Comparison of ENCODE assay signal across 19 cellular contexts in genomic region chr3:10426346-10427233, GRCh38.
A peak's percentile ranks its signal among the peaks of the same experiment; 100 is the strongest.
DNase-seq lines count a peak whose midpoint lies in the region; ATAC-seq and TF ChIP-seq lines count a peak whose summit lies in the region.
"Had no signal": no experiment of that assay in that cellular context is flagged by ENCODE, and none has a peak within 500 bp of the region (broad histone marks: within the 10 kb centered on the region; RNA-seq: fewer than 3 reads in every experiment).

No MANE protein-coding gene starts in this region.

- H3K4me1 Mint-ChIP-seq in stimulated activated effector memory CD8-positive, alpha-beta T cell treated with anti-CD3 and anti-CD28 coated beads, Interleukin-12 subunit alpha, Interleukin-12 subunit beta, amount 100 ng/mL, for 72 hours = no peaks in the 10 kb centered on the region

- H3K4me3 ChIP-seq in fibroblast of mammary gland (ENCODE audit: control insufficient read depth, low read depth, low read length) = no peak overlapping the region
- H3K4me3 ChIP-seq: GM12878 had no signal

- peak; percentile 11 for DNase-seq in SKM-1 treated with dmso at 0.1 percent for 144 hours (lab: John Stamatoyannopoulos, UW; ENCODE audit: unreplicated experiment)
- no peak for DNase-seq in SKM-1 (lab: John Stamatoyannopoulos, UW; ENCODE audit: unreplicated experiment)
- DNase-seq in NOMO-1 treated with dmso at 0.1 percent for 144 hours (lab: John Stamatoyannopoulos, UW; ENCODE audit: unreplicated experiment) = peak; percentile 42
- peak; percentile 24 for DNase-seq in fibroblast of mammary gland (ENCODE audit: low read depth)
- DNase-seq in stimulated activated effector memory CD8-positive, alpha-beta T cell treated with anti-CD3 and anti-CD28 coated beads, Interleukin-12 subunit alpha, Interleukin-12 subunit beta, amount 100 ng/mL, for 72 hours (ENCODE audit: low spot score in 2 of 2) = no peak
- DNase-seq in NCI-H146 (lab: John Stamatoyannopoulos, UW) = no peak
- no peak for DNase-seq in 8988T
- no peak for DNase-seq in NCI-H82 treated with DMSO at 0.1 percent for 48 hours (lab: John Stamatoyannopoulos, UW; ENCODE audit: unreplicated experiment)
- DNase-seq: C1 segment of cervical spinal cord, GDM1, GOT3, Kasumi-1, MM.1S, NCI-H1417 treated with DMSO at 0.1 percent for 48 hours, NCI-H2081, NCI-H524, PC-3, T-cell had no signal

- no peak for TF ChIP-seq CTCF in fibroblast of mammary gland (conservative IDR thresholded peaks at IDR 0.05; ENCODE audit: control insufficient read depth, insufficient read depth, low read depth, low read length)

- ATAC-seq in stimulated activated effector memory CD8-positive, alpha-beta T cell treated with anti-CD3 and anti-CD28 coated beads, Interleukin-12 subunit alpha, Interleukin-12 subunit beta, amount 100 ng/mL, for 72 hours = no peak
- ATAC-seq: GM12878, PC-3, T-cell had no signal

- no peaks in the 10 kb centered on the region for H3K9me3 Mint-ChIP-seq in stimulated activated effector memory CD8-positive, alpha-beta T cell treated with anti-CD3 and anti-CD28 coated beads, Interleukin-12 subunit alpha, Interleukin-12 subunit beta, amount 100 ng/mL, for 72 hours
- H3K9me3 Mint-ChIP-seq: T-cell had no signal

- H3K4me3 Mint-ChIP-seq in stimulated activated effector memory CD8-positive, alpha-beta T cell treated with anti-CD3 and anti-CD28 coated beads, Interleukin-12 subunit alpha, Interleukin-12 subunit beta, amount 100 ng/mL, for 72 hours = no peak overlapping the region
- H3K4me3 Mint-ChIP-seq: T-cell had no signal

- H3K36me3 Mint-ChIP-seq in stimulated activated effector memory CD8-positive, alpha-beta T cell treated with anti-CD3 and anti-CD28 coated beads, Interleukin-12 subunit alpha, Interleukin-12 subunit beta, amount 100 ng/mL, for 72 hours = no peaks in the 10 kb centered on the region
- H3K36me3 Mint-ChIP-seq: T-cell had no signal

- H3K27ac Mint-ChIP-seq in stimulated activated effector memory CD8-positive, alpha-beta T cell treated with anti-CD3 and anti-CD28 coated beads, Interleukin-12 subunit alpha, Interleukin-12 subunit beta, amount 100 ng/mL, for 72 hours = peak overlapping the region; percentile 43
- H3K27ac Mint-ChIP-seq: T-cell had no signal

Comparison
In these comparisons a context has a peak if more than half of its experiments do, and no peak if none do; other contexts are left out.
1. DNase-seq: peak in SKM-1 treated with dmso at 0.1 percent for 144 hours (single experiment), NOMO-1 treated with dmso at 0.1 percent for 144 hours (single experiment) and fibroblast of mammary gland (single experiment); none in SKM-1 (single experiment), stimulated activated effector memory CD8-positive, alpha-beta T cell treated with anti-CD3 and anti-CD28 coated beads, Interleukin-12 subunit alpha, Interleukin-12 subunit beta, amount 100 ng/mL, for 72 hours (0 of 2), NCI-H146 (single experiment), 8988T (single experiment) and NCI-H82 treated with DMSO at 0.1 percent for 48 hours (single experiment).